In the genomic region with DNA sequence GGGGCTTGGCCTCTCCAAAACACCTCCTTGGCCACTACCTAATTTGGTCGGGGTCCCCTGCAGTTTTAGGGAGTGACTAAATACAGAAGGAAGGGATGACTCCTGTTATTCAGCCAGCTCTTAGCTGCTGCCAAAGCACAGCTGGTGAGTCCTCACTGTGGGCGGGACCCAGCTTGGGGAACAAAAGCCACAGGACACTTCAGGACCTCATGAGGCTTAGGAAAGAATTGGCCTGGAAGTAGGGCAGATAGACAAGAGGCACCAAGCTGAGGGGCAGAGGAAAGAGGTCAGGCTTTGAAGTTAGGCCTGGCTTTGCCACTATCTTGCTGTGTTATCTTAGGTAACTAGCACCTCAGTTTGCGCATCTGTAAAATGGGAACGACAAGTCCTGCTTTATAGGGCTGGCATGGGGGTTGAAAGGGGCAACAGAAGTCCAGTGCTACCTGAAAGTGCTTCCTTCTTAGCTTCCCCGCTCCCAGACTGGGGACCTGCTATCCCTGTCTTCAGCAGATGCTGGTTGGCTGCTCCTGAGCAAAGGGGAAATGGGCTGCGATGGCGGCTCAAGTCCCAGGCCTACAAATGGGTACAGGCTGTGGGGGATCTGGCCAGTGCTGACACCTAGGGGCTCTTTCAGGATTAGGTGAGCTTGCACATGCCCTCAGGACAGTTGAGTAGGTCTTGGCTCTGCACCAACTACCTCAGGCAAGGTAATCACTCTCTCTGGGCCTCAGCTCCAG, we compare ENCODE assay signal across 9 cellular contexts. TPM values are rescaled to one million over a fixed set of nuclear protein-coding genes. Genes with fewer than 3 reads are reported as not detected.
A peak's percentile ranks its signal among the peaks of the same experiment; 100 is the strongest.
DNase-seq lines count a peak whose midpoint lies in the region; ATAC-seq, FAIRE-seq and TF ChIP-seq lines count a peak whose summit lies in the region.
"Had no signal": no experiment of that assay in that cellular context is flagged by ENCODE, and none has a peak within 500 bp of the region (broad histone marks: within the 10 kb centered on the region; RNA-seq: fewer than 3 reads in every experiment).

No MANE protein-coding gene starts in this region.

- H3K4me1 ChIP-seq in HCT116 (ENCODE audit: control insufficient read depth in 1 of 2, insufficient read depth in 2 of 2, low read length in 2 of 2) (peaks cover 20 to 58% of the 10 kb centered on the region in 2 experiments), K562 (replicated peaks in 1 of 2; ENCODE audit: control insufficient read depth in 2 of 2, insufficient read depth in 2 of 2, low read length in 2 of 2) (peaks cover 25 to 29% of the 10 kb centered on the region in 2 experiments)

- no peak overlapping the region for H3K9ac ChIP-seq in HCT116 (ENCODE audit: low read length)
- no peak overlapping the region for H3K9ac ChIP-seq in K562 (ENCODE audit: insufficient read depth in 1 of 2, low read depth in 2 of 2, low read length in 2 of 2)

- RAD21 ChIA-PET in HCT116 (lab: Charles Lee; ENCODE audit: low non-redundant PET in 1 of 2, low total read pairs in 2 of 2, uncharacterized antibody in 2 of 2, unreplicated experiment in 2 of 2), result no interaction called here

- no peak for TF ChIP-seq RAD21 in HCT116 (IDR thresholded peaks at IDR 0.05; ENCODE audit: low read depth)
- no peak for TF ChIP-seq RAD21 in K562 (CRISPR knock-in tag; conservative IDR thresholded peaks at IDR 0.05 in 1 of 2, IDR thresholded peaks at IDR 0.05 in 1 of 2)

- FAIRE-seq in K562 (lab: Jason Lieb, UNC), result no peak

- H3K27ac ChIP-seq in HCT116 (ENCODE audit: low read depth, low read length), result no peak overlapping the region
- H3K27ac ChIP-seq in K562 (ENCODE audit: extremely low read depth, low read depth, low read length), result peak overlapping the region; percentile 18; the same call in 1 of the 3 replicates

- TF ChIP-seq CTCF in HCT116 (IDR thresholded peaks at IDR 0.05 in 2 of 3, conservative IDR thresholded peaks at IDR 0.05 in 1 of 3; ENCODE audit: borderline replicate concordance in 1 of 3, insufficient read depth in 1 of 3, low read depth in 2 of 3, low read length in 2 of 3) (0 out of 6 replicates have a peak, but pooled peaks of 1 of the 3 experiments have one; percentile 13), K562 (IDR thresholded peaks at IDR 0.05 in 2 of 3, conservative IDR thresholded peaks at IDR 0.05 in 1 of 3; ENCODE audit: insufficient read depth in 2 of 3, low read depth in 1 of 3, low read length in 3 of 3) (peak; percentile 11 to 38 (median 34); a peak in 3 of 6 replicates), lower leg skin (IDR thresholded peaks at IDR 0.05) (no peak)

- H3K9me1 ChIP-seq in K562 (ENCODE audit: control insufficient read depth, insufficient read depth, low read length), result no peaks in the 10 kb centered on the region

- no peak overlapping the region for H2AFZ ChIP-seq in HCT116 (ENCODE audit: low read depth, low read length, poor library complexity, severe bottlenecking)
- 0 out of 2 replicates have a peak overlapping the region, but pooled peaks have one; percentile 24 for H2AFZ ChIP-seq in K562 (ENCODE audit: low read depth, low read length)

- DNase-seq in COLO668 (lab: John Stamatoyannopoulos, UW; ENCODE audit: unreplicated experiment) (peak; percentile 50), HCT116 (ENCODE audit: low read depth, low spot score) (no peak), K562 (ENCODE audit: extremely low read depth in 1 of 4, low spot score in 3 of 4) (no peak), lower leg skin (ENCODE audit: low spot score in 2 of 2) (peak; percentile 87 to 95), retina (no peak), NCI-H128 (lab: John Stamatoyannopoulos, UW; ENCODE audit: unreplicated experiment) (no peak), SIG-M5 (lab: John Stamatoyannopoulos, UW) (no peak)
- DNase-seq: activated effector memory CD4-positive, alpha-beta T cell treated with anti-CD3 and anti-CD28 coated beads, Interleukin-2, amount 50 U/mL, for 16 hours had no signal

- 82% methylated on average over 7 of the region's 7 CpGs for WGBS in K562 (ENCODE audit: insufficient coverage, low coverage, missing lambda C conversion rate)
- 75 to 79% methylated on average over 7 of the region's 7 CpGs for WGBS in lower leg skin, 2 donors

- intact Hi-C loops in HCT116 (cut with micrococcal nuclease), result no loop called here
- intact Hi-C loops in K562 (cut with micrococcal nuclease), result no loop called here
- intact Hi-C loops in lower leg skin (cut with DNase I; ENCODE audit: low total_unique reads), result no loop called here

- no peak for TF ChIP-seq POLR2A in HCT116 (IDR thresholded peaks at IDR 0.05; ENCODE audit: borderline replicate concordance, extremely low read depth, insufficient read depth, insufficient read length)
- no peak for TF ChIP-seq POLR2A in K562 (conservative IDR thresholded peaks at IDR 0.05)
- no peak for TF ChIP-seq POLR2A in lower leg skin (IDR thresholded peaks at IDR 0.05)

- TF ChIP-seq EP300 in K562 (IDR thresholded peaks at IDR 0.05; ENCODE audit: low read length), result no peak

- no peaks in the 10 kb centered on the region for H3K27me3 ChIP-seq in HCT116 (ENCODE audit: insufficient read depth, low read length)
- no peaks in the 10 kb centered on the region for H3K27me3 ChIP-seq in K562 (ENCODE audit: control insufficient read depth in 2 of 2, insufficient read depth in 2 of 2, low read length in 2 of 2)

- H3K9me2 ChIP-seq in HCT116 (ENCODE audit: insufficient read depth), result no peaks in the 10 kb centered on the region

- in situ Hi-C loops in K562 (cut with MboI), result no loop called here

- H3K36me3 ChIP-seq in HCT116 (ENCODE audit: control insufficient read depth in 1 of 2, insufficient read depth in 2 of 2, low read length in 2 of 2), result no peaks in the 10 kb centered on the region
- no peaks in the 10 kb centered on the region for H3K36me3 ChIP-seq in K562 (ENCODE audit: control insufficient read depth, insufficient read depth, low read length)

- H3K9me3 ChIP-seq in HCT116 (ENCODE audit: control insufficient read depth in 1 of 2, insufficient read depth in 1 of 2, low read depth in 1 of 2, low read length in 2 of 2), result no peaks in the 10 kb centered on the region
- H3K9me3 ChIP-seq in K562 (replicated peaks; ENCODE audit: control insufficient read depth, insufficient read depth, low read depth, low read length), result no peaks in the 10 kb centered on the region

- ATAC-seq in HCT116, result no peak
- ATAC-seq in K562, result no peak
- ATAC-seq in HG02870 (IDR thresholded peaks at IDR 0.05; ENCODE audit: unreplicated experiment), result no peak

- no peak overlapping the region for H3K4me3 ChIP-seq in HCT116 (replicated peaks in 1 of 2; ENCODE audit: low read depth in 1 of 2, low read length in 2 of 2)
- no peak overlapping the region for H3K4me3 ChIP-seq in K562
- H3K4me3 ChIP-seq in lower leg skin (ENCODE audit: low read depth, poor library complexity, severe bottlenecking), result no peak overlapping the region

- no peaks in the 10 kb centered on the region for H4K20me1 ChIP-seq in HCT116 (ENCODE audit: insufficient read depth)
- H4K20me1 ChIP-seq in K562 (replicated peaks; ENCODE audit: control insufficient read depth, insufficient read depth, low read length), result no peaks in the 10 kb centered on the region

- H3K4me2 ChIP-seq in HCT116 (ENCODE audit: low read length) (peak overlapping the region; percentile 33; the same call in 1 of the 2 replicates), K562 (ENCODE audit: insufficient read depth, low read length) (no peak overlapping the region)

- no TSS peak for BruUV-seq in HCT116 (replicated peaks; lab: Mats Ljungman, UMichigan)
- no TSS peak for BruUV-seq in K562 (replicated peaks; lab: Mats Ljungman, UMichigan)

- CTCF ChIA-PET in HCT116 (lab: Charles Lee) (no interaction called here), K562 (lab: Yijun Ruan, JAX; ENCODE audit: low intra/inter-chr PET ratio) (interaction anchor here (0.7 kb wide), 1 partner anchor 44 kb away, joined by 4 read pairs; no protein-coding TSS in a partner anchor)

- no peaks in the 10 kb centered on the region for H3K79me2 ChIP-seq in HCT116 (ENCODE audit: insufficient read depth, low read length)
- no peaks in the 10 kb centered on the region for H3K79me2 ChIP-seq in K562 (ENCODE audit: control insufficient read depth, insufficient read depth, low read length)

- POLR2A ChIA-PET in HCT116 (lab: Charles Lee), result interaction anchor here (1.0 kb wide), 1 partner anchor 290 kb away, joined by 3 read pairs; a partner anchor contains a TSS
- POLR2A ChIA-PET in K562 (lab: Yijun Ruan, JAX), result interaction anchor here (0.5 to 1.0 kb wide), 2 partner anchors 33 to 166 kb away, joined by 3 to 4 read pairs; a partner anchor contains a TSS

RNA-seq across cellular contexts. Expression of a gene that starts 15.7 kb away (rescaled TPM):
- total RNA-seq in HCT116 (2021; ENCODE audit: unreplicated experiment) (14.8 TPM), K562 (2014; rRNA removed) (4.5 and 4.7 TPM in 2 replicates), K562 (2014; rRNA removed; fragmentation: Illumina TruSeq; extraction: Trizol) (0.99 and 1.0 TPM in 2 replicates), K562 (2015; rRNA removed; fragmentation: Illumina TruSeq; extraction: Trizol) (1.6 and 2.2 TPM in 2 replicates), K562 (2021) (3.8 and 5.0 TPM in 2 replicates), lower leg skin (10 to 100 TPM; 11.8 to 21.4 (median 17.2) TPM)
- polyA plus RNA-seq in HCT116 (2012), result 10.0 and 22.0 TPM in 2 replicates
- 0.67 TPM in 1 of 2 replicates, not detected in the other for total RNA-seq in K562 (2011; cell fraction: chromatin; rRNA removed; ENCODE audit: low replicate concordance)
- 2.6 and 3.8 TPM in 2 replicates for total RNA-seq in K562 (2011; cell fraction: nucleolus; rRNA removed)
- total RNA-seq in K562 (2011; cell fraction: nucleoplasm; rRNA removed), result 1.1 and 2.4 TPM in 2 replicates
- polyA plus RNA-seq in K562 (2011; rRNA removed) (2.0 and 2.7 TPM in 2 replicates), K562 (2014; fragmentation: Illumina TruSeq; extraction: Trizol) (2.4 and 2.9 TPM in 2 replicates), K562 (2014; fragmentation: Nextera tagmentation; extraction: Ambion mirVana) (under 1 TPM; 0.17 to 0.76 TPM), K562 (2014; rRNA removed) (4.0 and 4.4 TPM in 2 replicates)
- polyA plus RNA-seq in K562 (2011; cell fraction: cytosol; rRNA removed), result 3.4 and 3.9 TPM in 2 replicates
- polyA plus RNA-seq in K562 (2011; cell fraction: nucleus; rRNA removed), result 0.55 and 1.0 TPM in 2 replicates
- polyA plus RNA-seq in K562 (2012), result 8.1 and 10.3 TPM in 2 replicates
- polyA minus RNA-seq in K562 (2011; rRNA and poly(A)+ RNA removed), result 0.60 TPM in 1 of 2 replicates, not detected in the other
- polyA minus RNA-seq in K562 (2011; cell fraction: cytosol; rRNA and poly(A)+ RNA removed), result 1.4 and 2.8 TPM in 2 replicates
- polyA minus RNA-seq in K562 (2011; cell fraction: nucleus; rRNA and poly(A)+ RNA removed), result not detected in 2 replicates

RNA-seq across cellular contexts. Expression of a gene that starts 21.3 kb away (rescaled TPM):
- total RNA-seq in HCT116 (2021; ENCODE audit: unreplicated experiment) (not detected), K562 (2014; rRNA removed) (not detected in 2 replicates), K562 (2014; rRNA removed; fragmentation: Illumina TruSeq; extraction: Trizol) (not detected in 2 replicates), K562 (2015; rRNA removed; fragmentation: Illumina TruSeq; extraction: Trizol) (not detected in 2 replicates), K562 (2021) (0.11 and 0.38 TPM in 2 replicates), lower leg skin (1 to 10 TPM; 4.3 to 9.8 (median 5.2) TPM)
- 0.04 TPM in 1 of 2 replicates, not detected in the other for polyA plus RNA-seq in HCT116 (2012)
- total RNA-seq in K562 (2011; cell fraction: chromatin; rRNA removed; ENCODE audit: low replicate concordance), result not detected in 2 replicates
- total RNA-seq in K562 (2011; cell fraction: nucleolus; rRNA removed), result not detected in 2 replicates
- not detected in 2 replicates for total RNA-seq in K562 (2011; cell fraction: nucleoplasm; rRNA removed)
- polyA plus RNA-seq in K562 (2011; rRNA removed) (0.04 TPM in 1 of 2 replicates, not detected in the other), K562 (2014; fragmentation: Illumina TruSeq; extraction: Trizol) (not detected in 2 replicates), K562 (2014; fragmentation: Nextera tagmentation; extraction: Ambion mirVana) (not detected), K562 (2014; rRNA removed) (not detected in 2 replicates)
- polyA plus RNA-seq in K562 (2011; cell fraction: cytosol; rRNA removed), result 0.06 TPM in 1 of 2 replicates, not detected in the other
- 0.20 TPM in 1 of 2 replicates, not detected in the other for polyA plus RNA-seq in K562 (2011; cell fraction: nucleus; rRNA removed)
- polyA plus RNA-seq in K562 (2012), result not detected in 2 replicates
- not detected in 2 replicates for polyA minus RNA-seq in K562 (2011; rRNA and poly(A)+ RNA removed)
- not detected in 2 replicates for polyA minus RNA-seq in K562 (2011; cell fraction: cytosol; rRNA and poly(A)+ RNA removed)
- polyA minus RNA-seq in K562 (2011; cell fraction: nucleus; rRNA and poly(A)+ RNA removed), result not detected in 2 replicates

RNA-seq across cellular contexts. Expression of a gene that starts 52.4 kb away (rescaled TPM):
- total RNA-seq in HCT116 (2021; ENCODE audit: unreplicated experiment), result 33.7 TPM
- 26.1 and 30.5 TPM in 2 replicates for polyA plus RNA-seq in HCT116 (2012)
- total RNA-seq in K562 (2011; cell fraction: chromatin; rRNA removed; ENCODE audit: low replicate concordance), result 62.5 and 101 TPM in 2 replicates
- 36.7 and 38.9 TPM in 2 replicates for total RNA-seq in K562 (2011; cell fraction: nucleolus; rRNA removed)
- 49.2 and 72.8 TPM in 2 replicates for total RNA-seq in K562 (2011; cell fraction: nucleoplasm; rRNA removed)
- 7.9 and 12.5 TPM in 2 replicates for total RNA-seq in K562 (2014; rRNA removed)
- total RNA-seq in K562 (2014; rRNA removed; fragmentation: Illumina TruSeq; extraction: Trizol), result 3.6 and 4.6 TPM in 2 replicates
- 4.7 and 4.8 TPM in 2 replicates for total RNA-seq in K562 (2015; rRNA removed; fragmentation: Illumina TruSeq; extraction: Trizol)
- total RNA-seq in K562 (2021), result 36.4 and 37.8 TPM in 2 replicates
- 3.1 and 4.2 TPM in 2 replicates for polyA plus RNA-seq in K562 (2011; rRNA removed)
- 2.3 and 3.9 TPM in 2 replicates for polyA plus RNA-seq in K562 (2011; cell fraction: cytosol; rRNA removed)
- 13.3 and 21.8 TPM in 2 replicates for polyA plus RNA-seq in K562 (2011; cell fraction: nucleus; rRNA removed)
- polyA plus RNA-seq in K562 (2012), result 13.7 and 18.2 TPM in 2 replicates
- polyA plus RNA-seq in K562 (2014; fragmentation: Illumina TruSeq; extraction: Trizol), result 5.4 and 9.5 TPM in 2 replicates
- under 1 TPM; 0.21 to 0.59 TPM for polyA plus RNA-seq in K562 (2014; fragmentation: Nextera tagmentation; extraction: Ambion mirVana)
- 8.5 and 9.0 TPM in 2 replicates for polyA plus RNA-seq in K562 (2014; rRNA removed)
- 3.7 and 9.1 TPM in 2 replicates for polyA minus RNA-seq in K562 (2011; rRNA and poly(A)+ RNA removed)
- polyA minus RNA-seq in K562 (2011; cell fraction: cytosol; rRNA and poly(A)+ RNA removed), result 12.2 and 15.2 TPM in 2 replicates
- 10.6 and 11.6 TPM in 2 replicates for polyA minus RNA-seq in K562 (2011; cell fraction: nucleus; rRNA and poly(A)+ RNA removed)
- 10 to 100 TPM; 37.7 to 63.0 (median 52.5) TPM for total RNA-seq in lower leg skin

Comparison
In these comparisons a context has a peak if more than half of its experiments do, and no peak if none do; other contexts are left out.
1. DNase-seq: peak in COLO668 (single experiment) and lower leg skin (2 of 2); none in HCT116 (single experiment), K562 (0 of 4), retina (single experiment), NCI-H128 (single experiment) and SIG-M5 (single experiment).
2. CTCF ChIP-seq: peak in K562 (3 of 3); none in lower leg skin (0 of 3).